Comparison of ENCODE assay signal across 15 cellular contexts in the genomic region with DNA sequence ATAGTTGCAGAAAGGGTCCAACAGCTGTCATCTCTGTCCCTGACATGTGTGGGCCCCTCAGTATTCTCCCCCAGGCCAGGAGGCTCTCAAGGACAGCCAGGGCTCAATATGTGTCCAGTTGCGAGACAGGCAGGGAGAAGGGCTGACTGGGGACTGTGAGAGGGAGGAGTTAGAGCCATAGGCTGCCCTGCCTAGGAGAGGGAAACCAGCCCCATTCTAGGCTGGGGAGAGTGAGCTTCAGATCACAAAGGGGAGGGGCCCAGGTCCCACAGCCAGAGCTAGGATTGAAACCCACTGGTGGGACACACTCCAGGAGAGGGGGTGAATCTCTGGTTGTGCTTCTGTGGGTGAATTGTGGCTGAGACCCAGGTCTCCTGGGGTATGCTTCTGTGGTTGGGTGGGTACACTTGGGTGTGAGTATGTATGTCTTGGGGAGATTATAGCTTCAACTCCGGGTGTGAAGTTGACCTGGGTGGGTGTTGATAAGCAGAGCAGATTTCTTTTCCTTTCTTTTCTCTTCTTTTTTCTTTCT. TPM values are rescaled to one million over a fixed set of nuclear protein-coding genes. Genes with fewer than 3 reads are reported as not detected.
DNase-seq lines count a peak whose midpoint lies in the region; ATAC-seq and TF ChIP-seq lines count a peak whose summit lies in the region.
"Had no signal": no experiment of that assay in that cellular context is flagged by ENCODE, and none has a peak within 500 bp of the region (broad histone marks: within the 10 kb centered on the region; RNA-seq: fewer than 3 reads in every experiment).

No MANE protein-coding gene starts in this region.

- no peaks in the 10 kb centered on the region for H3K79me2 ChIP-seq in OCI-LY7 (ENCODE audit: insufficient read depth, low read depth, low read length)
- H3K79me2 ChIP-seq: hepatocyte had no signal

- no peaks in the 10 kb centered on the region for H3K9me2 ChIP-seq in OCI-LY7 (ENCODE audit: insufficient read depth, low read length)

- ATAC-seq in effector memory CD8-positive, alpha-beta T cell (replicated peaks): no peak
- ATAC-seq in stimulated activated memory B cell treated with anti-CD40 and anti-IgM and Interleukin-4, amounts not matched to agents 10 μg/mL and 1 μg/mL and 100 μg/mL, for 72 hours: no peak
- no peak for ATAC-seq in left lung
- ATAC-seq in GM21423 (IDR thresholded peaks at IDR 0.05; ENCODE audit: unreplicated experiment): no peak

- TF ChIP-seq CTCF in OCI-LY7 (conservative IDR thresholded peaks at IDR 0.05; ENCODE audit: low read length) (no peak), left lung (IDR thresholded peaks at IDR 0.05) (no peak)

- H3K36me3 ChIP-seq in OCI-LY7 (ENCODE audit: insufficient read depth, low read length): peaks cover 19% of the 10 kb centered on the region
- no peaks in the 10 kb centered on the region for H3K36me3 ChIP-seq in left lung
- H3K36me3 ChIP-seq: MG63 had no signal

- H3K27ac ChIP-seq in OCI-LY7 (ENCODE audit: low read depth, low read length, poor library complexity, severe bottlenecking) (no peak overlapping the region), left lung (no peak overlapping the region)
- H3K27ac ChIP-seq: hepatocyte, PC-9, testis had no signal

- H3K27ac Mint-ChIP-seq in activated T-cell treated with anti-CD3 and anti-CD28 coated beads, Interleukin-2, amount 50 U/mL, for 24 hours: peak overlapping the region; percentile 71
- H3K27ac Mint-ChIP-seq in effector memory CD8-positive, alpha-beta T cell: peak overlapping the region; percentile 20 to 80
- H3K27ac Mint-ChIP-seq in stimulated activated memory B cell treated with anti-CD40 and anti-IgM and Interleukin-4, amounts not matched to agents 10 μg/mL and 1 μg/mL and 100 μg/mL, for 72 hours: peak overlapping the region; percentile 75
- no peak overlapping the region for H3K27ac Mint-ChIP-seq in activated T-helper 2 cell treated with anti-CD3 and anti-CD28 coated beads, Interferon-gamma antibody, Interleukin-2, Interleukin-4, amounts not matched to agents 10 μg/mL and 5 μg/mL and 100 μg/mL, durations not matched to agents 14 hours and 24 hours and 36 hours

- DNase-seq in activated T-cell treated with anti-CD3 and anti-CD28 coated beads, Interleukin-2, amount 50 U/mL, for 24 hours: no peak
- no peak for DNase-seq in activated T-cell treated with anti-CD3 and anti-CD28 coated beads, Interleukin-2, amount 50 U/mL, for 1 hour
- no peak for DNase-seq in OCI-LY7 (ENCODE audit: low spot score)
- no peak for DNase-seq in effector memory CD8-positive, alpha-beta T cell
- DNase-seq in left lung: no peak
- no peak for DNase-seq in activated T-helper 2 cell treated with anti-CD3 and anti-CD28 coated beads, Interferon-gamma antibody, Interleukin-2, Interleukin-4, amounts not matched to agents 10 μg/mL and 5 μg/mL and 100 μg/mL, durations not matched to agents 14 hours and 24 hours and 36 hours (ENCODE audit: low spot score)
- DNase-seq: ACHN, MG63, NCI-H187 treated with DMSO at 0.1 percent for 48 hours, NCI-H524 treated with DMSO at 0.1 percent for 48 hours, PC-9, testis had no signal

- peaks cover 0 to 50% of the 10 kb centered on the region in 2 donors for H3K27me3 ChIP-seq in left lung
- H3K27me3 ChIP-seq: hepatocyte, MG63, testis had no signal

- CTCF ChIA-PET in OCI-LY7 (lab: Charles Lee; ENCODE audit: unreplicated experiment): interaction anchor here (1.6 kb wide), 1 partner anchor 26 kb away, joined by 6 read pairs; no protein-coding TSS in a partner anchor

- H3K9me3 ChIP-seq in OCI-LY7 (ENCODE audit: low read length) (no peaks in the 10 kb centered on the region), left lung (no peaks in the 10 kb centered on the region)
- H3K9me3 ChIP-seq: MG63, testis had no signal

- no peak overlapping the region for H3K4me3 Mint-ChIP-seq in activated T-cell treated with anti-CD3 and anti-CD28 coated beads, Interleukin-2, amount 50 U/mL, for 24 hours
- peak overlapping the region; percentile 57 to 74 for H3K4me3 Mint-ChIP-seq in effector memory CD8-positive, alpha-beta T cell
- H3K4me3 Mint-ChIP-seq in stimulated activated memory B cell treated with anti-CD40 and anti-IgM and Interleukin-4, amounts not matched to agents 10 μg/mL and 1 μg/mL and 100 μg/mL, for 72 hours: peak overlapping the region; percentile 2
- H3K4me3 Mint-ChIP-seq in activated T-helper 2 cell treated with anti-CD3 and anti-CD28 coated beads, Interferon-gamma antibody, Interleukin-2, Interleukin-4, amounts not matched to agents 10 μg/mL and 5 μg/mL and 100 μg/mL, durations not matched to agents 14 hours and 24 hours and 36 hours (ENCODE audit: low read depth): no peak overlapping the region

- POLR2A ChIA-PET in OCI-LY7 (lab: Charles Lee): interaction anchor here (0.7 to 1.0 kb wide), 2 partner anchors 12 to 14 kb away, joined by 3 to 4 read pairs; a partner anchor contains a TSS

- intact Hi-C loops in OCI-LY7 (cut with micrococcal nuclease; ENCODE audit: unreplicated experiment): no loop called here
- intact Hi-C loops in left lung (cut with DNase I): no loop called here
- intact Hi-C loops in activated T-helper 2 cell treated with anti-CD3 and anti-CD28 coated beads, Interferon-gamma antibody, Interleukin-2, Interleukin-4, amounts not matched to agents 10 μg/mL and 5 μg/mL and 100 μg/mL, durations not matched to agents 14 hours and 24 hours and 36 hours (cut with micrococcal nuclease): no loop called here

- H3K4me3 ChIP-seq in OCI-LY7 (ENCODE audit: low read depth, low read length, poor library complexity, severe bottlenecking): no peak overlapping the region
- H3K4me3 ChIP-seq in left lung: no peak overlapping the region
- H3K4me3 ChIP-seq: hepatocyte, MG63, PC-9, testis had no signal

- H3K4me1 ChIP-seq in OCI-LY7 (ENCODE audit: insufficient read depth, low read length, poor library complexity, severe bottlenecking): peaks cover 70% of the 10 kb centered on the region
- H3K4me1 ChIP-seq in left lung: peaks cover 12 to 48% of the 10 kb centered on the region in 2 donors

- no peak overlapping the region for H2AFZ ChIP-seq in OCI-LY7 (ENCODE audit: low read length)
- H2AFZ ChIP-seq: hepatocyte, PC-9 had no signal

- TSS peak; percentile 46 for BruUV-seq in OCI-LY7 (replicated peaks; lab: Mats Ljungman, UMichigan)

- H3K4me2 ChIP-seq in OCI-LY7 (ENCODE audit: low read length): no peak overlapping the region
- H3K4me2 ChIP-seq: hepatocyte, PC-9 had no signal

- H4K20me1 ChIP-seq in OCI-LY7 (ENCODE audit: insufficient read depth, low read length): no peaks in the 10 kb centered on the region

- peaks cover 18% of the 10 kb centered on the region for H3K36me3 Mint-ChIP-seq in activated T-cell treated with anti-CD3 and anti-CD28 coated beads, Interleukin-2, amount 50 U/mL, for 24 hours (ENCODE audit: low read depth)
- peaks cover 32% of the 10 kb centered on the region for H3K36me3 Mint-ChIP-seq in effector memory CD8-positive, alpha-beta T cell (ENCODE audit: insufficient read depth)
- H3K36me3 Mint-ChIP-seq in stimulated activated memory B cell treated with anti-CD40 and anti-IgM and Interleukin-4, amounts not matched to agents 10 μg/mL and 1 μg/mL and 100 μg/mL, for 72 hours: no peaks in the 10 kb centered on the region
- peaks cover 18% of the 10 kb centered on the region for H3K36me3 Mint-ChIP-seq in activated T-helper 2 cell treated with anti-CD3 and anti-CD28 coated beads, Interferon-gamma antibody, Interleukin-2, Interleukin-4, amounts not matched to agents 10 μg/mL and 5 μg/mL and 100 μg/mL, durations not matched to agents 14 hours and 24 hours and 36 hours (ENCODE audit: low read depth)

- peaks cover 77% of the 10 kb centered on the region for H3K4me1 Mint-ChIP-seq in activated T-cell treated with anti-CD3 and anti-CD28 coated beads, Interleukin-2, amount 50 U/mL, for 24 hours (ENCODE audit: low read depth)
- H3K4me1 Mint-ChIP-seq in effector memory CD8-positive, alpha-beta T cell (ENCODE audit: low read depth in 2 of 2): peaks cover 74 to 79% of the 10 kb centered on the region in 2 donors
- peaks cover 91% of the 10 kb centered on the region for H3K4me1 Mint-ChIP-seq in stimulated activated memory B cell treated with anti-CD40 and anti-IgM and Interleukin-4, amounts not matched to agents 10 μg/mL and 1 μg/mL and 100 μg/mL, for 72 hours
- peaks cover 45% of the 10 kb centered on the region for H3K4me1 Mint-ChIP-seq in activated T-helper 2 cell treated with anti-CD3 and anti-CD28 coated beads, Interferon-gamma antibody, Interleukin-2, Interleukin-4, amounts not matched to agents 10 μg/mL and 5 μg/mL and 100 μg/mL, durations not matched to agents 14 hours and 24 hours and 36 hours (ENCODE audit: low read depth)

- H3K27me3 Mint-ChIP-seq in activated T-cell treated with anti-CD3 and anti-CD28 coated beads, Interleukin-2, amount 50 U/mL, for 24 hours: no peaks in the 10 kb centered on the region
- H3K27me3 Mint-ChIP-seq in effector memory CD8-positive, alpha-beta T cell: no peaks in the 10 kb centered on the region
- H3K27me3 Mint-ChIP-seq in stimulated activated memory B cell treated with anti-CD40 and anti-IgM and Interleukin-4, amounts not matched to agents 10 μg/mL and 1 μg/mL and 100 μg/mL, for 72 hours: no peaks in the 10 kb centered on the region
- peaks cover 13% of the 10 kb centered on the region for H3K27me3 Mint-ChIP-seq in activated T-helper 2 cell treated with anti-CD3 and anti-CD28 coated beads, Interferon-gamma antibody, Interleukin-2, Interleukin-4, amounts not matched to agents 10 μg/mL and 5 μg/mL and 100 μg/mL, durations not matched to agents 14 hours and 24 hours and 36 hours (ENCODE audit: low read depth)

- no peaks in the 10 kb centered on the region for H3K9me3 Mint-ChIP-seq in activated T-cell treated with anti-CD3 and anti-CD28 coated beads, Interleukin-2, amount 50 U/mL, for 24 hours
- H3K9me3 Mint-ChIP-seq in effector memory CD8-positive, alpha-beta T cell: no peaks in the 10 kb centered on the region
- H3K9me3 Mint-ChIP-seq in stimulated activated memory B cell treated with anti-CD40 and anti-IgM and Interleukin-4, amounts not matched to agents 10 μg/mL and 1 μg/mL and 100 μg/mL, for 72 hours: no peaks in the 10 kb centered on the region
- no peaks in the 10 kb centered on the region for H3K9me3 Mint-ChIP-seq in activated T-helper 2 cell treated with anti-CD3 and anti-CD28 coated beads, Interferon-gamma antibody, Interleukin-2, Interleukin-4, amounts not matched to agents 10 μg/mL and 5 μg/mL and 100 μg/mL, durations not matched to agents 14 hours and 24 hours and 36 hours

RNA-seq across cellular contexts. Expression of a gene that starts 2.1 kb away (rescaled TPM):
- total RNA-seq in OCI-LY7 (2014; rRNA removed; shearing (Covaris generic)): 0.06 and 0.15 TPM in 2 replicates
- 0.21 and 0.41 TPM in 2 replicates for total RNA-seq in OCI-LY7 (2022)
- 1 to 10 TPM in 1 of 2 donors, under 1 TPM in 1; 0.71 to 1.2 TPM for total RNA-seq in left lung
- 0.51 and 0.68 TPM in 2 replicates for total RNA-seq in activated T-helper 2 cell treated with anti-CD3 and anti-CD28 coated beads, Interferon-gamma antibody, Interleukin-2, Interleukin-4, amounts not matched to agents 10 μg/mL and 5 μg/mL and 100 μg/mL, durations not matched to agents 14 hours and 24 hours and 36 hours

RNA-seq across cellular contexts. Expression of a gene that starts 9.4 kb away (rescaled TPM):
- 105 and 124 TPM in 2 replicates for total RNA-seq in OCI-LY7 (2014; rRNA removed; shearing (Covaris generic))
- 108 and 117 TPM in 2 replicates for total RNA-seq in OCI-LY7 (2022)
- 10 to 100 TPM in 1 of 2 donors, 1 to 10 TPM in 1; 8.0 to 15.5 TPM for total RNA-seq in left lung
- 112 and 118 TPM in 2 replicates for total RNA-seq in activated T-helper 2 cell treated with anti-CD3 and anti-CD28 coated beads, Interferon-gamma antibody, Interleukin-2, Interleukin-4, amounts not matched to agents 10 μg/mL and 5 μg/mL and 100 μg/mL, durations not matched to agents 14 hours and 24 hours and 36 hours
- total RNA-seq: hepatocyte, PC-9 had no signal

RNA-seq across cellular contexts. Expression of a gene that starts 11.7 kb away (rescaled TPM):
- total RNA-seq in OCI-LY7 (2014; rRNA removed; shearing (Covaris generic)): 248 and 311 TPM in 2 replicates
- total RNA-seq in OCI-LY7 (2022) (210 and 219 TPM in 2 replicates), left lung (100 to 1,000 TPM; 138 to 173 TPM)
- total RNA-seq in activated T-helper 2 cell treated with anti-CD3 and anti-CD28 coated beads, Interferon-gamma antibody, Interleukin-2, Interleukin-4, amounts not matched to agents 10 μg/mL and 5 μg/mL and 100 μg/mL, durations not matched to agents 14 hours and 24 hours and 36 hours: 250 and 262 TPM in 2 replicates

RNA-seq across cellular contexts. Expression of a gene that starts 15.0 kb away (rescaled TPM):
- total RNA-seq in OCI-LY7 (2014; rRNA removed; shearing (Covaris generic)): 51.1 and 69.4 TPM in 2 replicates
- total RNA-seq in OCI-LY7 (2022) (48.3 and 54.9 TPM in 2 replicates), left lung (10 to 100 TPM; 37.7 to 44.1 TPM)
- total RNA-seq in activated T-helper 2 cell treated with anti-CD3 and anti-CD28 coated beads, Interferon-gamma antibody, Interleukin-2, Interleukin-4, amounts not matched to agents 10 μg/mL and 5 μg/mL and 100 μg/mL, durations not matched to agents 14 hours and 24 hours and 36 hours: 67.6 and 70.2 TPM in 2 replicates

RNA-seq across cellular contexts. Expression of a gene that starts 21.5 kb away (rescaled TPM):
- total RNA-seq in OCI-LY7 (2014; rRNA removed; shearing (Covaris generic)): 30.1 and 51.0 TPM in 2 replicates
- total RNA-seq in OCI-LY7 (2022): 62.2 and 71.1 TPM in 2 replicates
- total RNA-seq in left lung: 10 to 100 TPM; 18.4 to 21.5 TPM
- total RNA-seq in activated T-helper 2 cell treated with anti-CD3 and anti-CD28 coated beads, Interferon-gamma antibody, Interleukin-2, Interleukin-4, amounts not matched to agents 10 μg/mL and 5 μg/mL and 100 μg/mL, durations not matched to agents 14 hours and 24 hours and 36 hours: 32.1 and 34.1 TPM in 2 replicates

Comparison
In these comparisons a context has a peak if more than half of its experiments do, and no peak if none do; other contexts are left out.
1. H3K4me3 Mint-ChIP-seq: peak in effector memory CD8-positive, alpha-beta T cell (2 of 2) and stimulated activated memory B cell treated with anti-CD40 and anti-IgM and Interleukin-4, amounts not matched to agents 10 μg/mL and 1 μg/mL and 100 μg/mL, for 72 hours (single experiment); none in activated T-cell treated with anti-CD3 and anti-CD28 coated beads, Interleukin-2, amount 50 U/mL, for 24 hours (single experiment) and activated T-helper 2 cell treated with anti-CD3 and anti-CD28 coated beads, Interferon-gamma antibody, Interleukin-2, Interleukin-4, amounts not matched to agents 10 μg/mL and 5 μg/mL and 100 μg/mL, durations not matched to agents 14 hours and 24 hours and 36 hours (single experiment).